In the genomic region with DNA sequence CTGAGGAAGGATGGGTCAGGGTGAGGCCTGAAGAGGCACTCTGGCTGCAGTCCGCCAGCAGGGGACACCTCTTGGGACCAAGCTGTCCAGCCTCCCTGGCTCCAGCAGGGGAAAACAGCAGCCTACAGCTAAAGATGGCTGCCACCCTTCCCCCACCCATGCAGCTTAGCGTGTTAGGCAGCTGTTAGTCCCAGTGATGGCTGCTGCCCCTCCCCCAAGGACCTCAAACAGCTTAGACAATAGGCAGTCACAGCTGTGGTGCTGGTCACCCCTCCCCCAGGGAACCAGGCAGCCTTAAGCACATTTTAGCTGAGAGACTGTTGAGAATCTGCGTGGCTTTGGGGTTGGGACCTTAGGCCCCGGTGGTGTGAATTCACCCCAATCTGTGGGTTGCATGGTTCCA, we compare ENCODE assay signal across 16 cellular contexts.
DNase-seq lines count a peak whose midpoint lies in the region; ATAC-seq, FAIRE-seq and TF ChIP-seq lines count a peak whose summit lies in the region.
"Had no signal": no experiment of that assay in that cellular context is flagged by ENCODE, and none has a peak within 500 bp of the region (broad histone marks: within the 10 kb centered on the region; RNA-seq: fewer than 3 reads in every experiment).

No MANE protein-coding gene starts in this region.

- WGBS in K562 (ENCODE audit: insufficient coverage, low coverage, missing lambda C conversion rate) = 0% methylated on average over 2 of the region's 4 CpGs
- no CpG with 5 or more reads among the region's 4 CpGs for WGBS in mesendoderm (ENCODE audit: extremely low coverage, insufficient coverage, low lambda C conversion rate)
- 50 to 72% (median 61%) methylated on average over 1 to 4 of the region's 4 CpGs for WGBS in heart left ventricle, 4 donors

- H3K4me3 ChIP-seq in Caco-2 (ENCODE audit: low read depth, low read length) (no peak overlapping the region), K562 (no peak overlapping the region), mesendoderm (ENCODE audit: low read length) (no peak overlapping the region), vagina (no peak overlapping the region), heart left ventricle (no peak overlapping the region)

- no peaks in the 10 kb centered on the region for H4K20me1 ChIP-seq in K562 (replicated peaks; ENCODE audit: control insufficient read depth, insufficient read depth, low read length)

- H3K79me2 ChIP-seq in K562 (ENCODE audit: control insufficient read depth, insufficient read depth, low read length) = no peaks in the 10 kb centered on the region
- H3K79me2 ChIP-seq in mesendoderm (ENCODE audit: control insufficient read depth, insufficient read depth, low read length) = no peaks in the 10 kb centered on the region

- intact Hi-C loops in Caco-2 (cut with micrococcal nuclease; ENCODE audit: unreplicated experiment) = no loop called here
- intact Hi-C loops in K562 (cut with micrococcal nuclease) = no loop called here
- intact Hi-C loops in vagina (cut with DNase I) = no loop called here
- intact Hi-C loops in heart left ventricle (cut with DNase I) = no loop called here

- H3K4me1 ChIP-seq in Caco-2 = no peaks in the 10 kb centered on the region
- no peaks in the 10 kb centered on the region for H3K4me1 ChIP-seq in K562 (replicated peaks in 1 of 2; ENCODE audit: control insufficient read depth in 2 of 2, insufficient read depth in 2 of 2, low read length in 2 of 2)
- peaks cover 7% of the 10 kb centered on the region for H3K4me1 ChIP-seq in mesendoderm (ENCODE audit: control insufficient read depth, low read depth, low read length)
- H3K4me1 ChIP-seq in vagina = no peaks in the 10 kb centered on the region
- H3K4me1 ChIP-seq in heart left ventricle = no peaks in the 10 kb centered on the region

- H3K9ac ChIP-seq in K562 (ENCODE audit: insufficient read depth in 1 of 2, low read depth in 2 of 2, low read length in 2 of 2) = no peak overlapping the region
- H3K9ac ChIP-seq in mesendoderm (ENCODE audit: low read length) = peak overlapping the region; percentile 0

- no peaks in the 10 kb centered on the region for H3K9me1 ChIP-seq in K562 (ENCODE audit: control insufficient read depth, insufficient read depth, low read length)

- ATAC-seq in K562 (peak; percentile 40; the same call in 2 of the 3 replicates), heart left ventricle (no peak)
- ATAC-seq: activated CD8-positive, alpha-beta T cell treated with anti-CD3 and anti-CD28 coated beads, Interleukin-2, amount 10 ng/mL, durations not matched to agents 7 days and 5 days; left cardiac atrium; natural killer cell; sciatic nerve had no signal

- peaks cover 8% of the 10 kb centered on the region for H3K27me3 Mint-ChIP-seq in Caco-2 (ENCODE audit: insufficient read depth, unreplicated experiment)
- H3K27me3 Mint-ChIP-seq: stimulated activated naive CD8-positive, alpha-beta T cell treated with anti-CD3 and anti-CD28 coated beads, Interleukin-15, Interleukin-2, amounts not matched to agents 100 ng/mL and 50 ng/mL, for 24 hours had no signal

- peak overlapping the region; percentile 59 for H3K56ac ChIP-seq in mesendoderm (ENCODE audit: low read length)

- H3K36me3 Mint-ChIP-seq in Caco-2 (ENCODE audit: insufficient read depth, unreplicated experiment) = no peaks in the 10 kb centered on the region

- H2BK15ac ChIP-seq in mesendoderm (replicated peaks; ENCODE audit: low read depth) = no peak overlapping the region

- H2AFZ ChIP-seq in K562 (ENCODE audit: low read depth, low read length) = no peak overlapping the region

- FAIRE-seq in K562 (lab: Jason Lieb, UNC) = no peak
- FAIRE-seq: TTC549 had no signal

- H3K4me2 ChIP-seq in K562 (ENCODE audit: insufficient read depth, low read length) (no peak overlapping the region), mesendoderm (ENCODE audit: low read length) (no peak overlapping the region)

- H2BK5ac ChIP-seq in mesendoderm (ENCODE audit: low read length) = peak overlapping the region; percentile 75

- no peaks in the 10 kb centered on the region for H3K79me1 ChIP-seq in mesendoderm (ENCODE audit: low read length)

- POLR2A ChIA-PET in Caco-2 (lab: Charles Lee) = no interaction called here
- POLR2A ChIA-PET in K562 (lab: Yijun Ruan, JAX) = no interaction called here

- H4K8ac ChIP-seq in mesendoderm (ENCODE audit: low read depth, low read length) = no peak overlapping the region

- TF ChIP-seq CTCF in Caco-2 (IDR thresholded peaks at IDR 0.05; ENCODE audit: insufficient read depth in 1 of 2, low read depth in 1 of 2, low read length in 1 of 2, severe bottlenecking in 1 of 2, unreplicated experiment in 1 of 2) = no peak
- no peak for TF ChIP-seq CTCF in K562 (IDR thresholded peaks at IDR 0.05 in 2 of 3, conservative IDR thresholded peaks at IDR 0.05 in 1 of 3; ENCODE audit: insufficient read depth in 2 of 3, low read depth in 1 of 3, low read length in 3 of 3)
- no peak for TF ChIP-seq CTCF in vagina (IDR thresholded peaks at IDR 0.05)
- TF ChIP-seq CTCF in heart left ventricle (IDR thresholded peaks at IDR 0.05) = no peak

- H3K36me3 ChIP-seq in Caco-2 (ENCODE audit: control insufficient read depth, insufficient read depth, low read length) = no peaks in the 10 kb centered on the region
- no peaks in the 10 kb centered on the region for H3K36me3 ChIP-seq in K562 (ENCODE audit: control insufficient read depth, insufficient read depth, low read length)
- H3K36me3 ChIP-seq in mesendoderm (ENCODE audit: control insufficient read depth, insufficient read depth, low read length) = no peaks in the 10 kb centered on the region
- no peaks in the 10 kb centered on the region for H3K36me3 ChIP-seq in vagina
- no peaks in the 10 kb centered on the region for H3K36me3 ChIP-seq in heart left ventricle

- TF ChIP-seq POLR2A in K562 (conservative IDR thresholded peaks at IDR 0.05) = no peak
- TF ChIP-seq POLR2A in vagina (IDR thresholded peaks at IDR 0.05) = no peak
- no peak for TF ChIP-seq POLR2A in heart left ventricle (IDR thresholded peaks at IDR 0.05)

- no peak for TF ChIP-seq EP300 in K562 (IDR thresholded peaks at IDR 0.05; ENCODE audit: low read length)

- no peak overlapping the region for H3K4me3 Mint-ChIP-seq in Caco-2 (ENCODE audit: unreplicated experiment)
- H3K4me3 Mint-ChIP-seq: activated CD8-positive, alpha-beta T cell treated with anti-CD3 and anti-CD28 coated beads, Interleukin-2, amount 10 ng/mL, durations not matched to agents 7 days and 5 days; natural killer cell; stimulated activated naive CD8-positive, alpha-beta T cell treated with anti-CD3 and anti-CD28 coated beads, Interleukin-15, Interleukin-2, amounts not matched to agents 100 ng/mL and 50 ng/mL, for 24 hours had no signal

- CTCF ChIA-PET in Caco-2 (lab: Charles Lee) (no interaction called here), K562 (lab: Yijun Ruan, JAX; ENCODE audit: low intra/inter-chr PET ratio) (no interaction called here)

- H3K18ac ChIP-seq in mesendoderm (ENCODE audit: low read length) = peak overlapping the region; percentile 45

- in situ Hi-C loops in K562 (cut with MboI) = no loop called here

- no peak overlapping the region for H4K5ac ChIP-seq in mesendoderm (ENCODE audit: low read length)

- DNase-seq in Caco-2 = peak; percentile 1 to 33
- peak; percentile 22 for DNase-seq in HT1080 (ENCODE audit: low read depth)
- peak in 1 of 4 experiments; percentile 5 for DNase-seq in K562 (ENCODE audit: extremely low read depth in 1 of 4, low spot score in 3 of 4)
- peak; percentile 97 for DNase-seq in mesendoderm
- no peak for DNase-seq in DMS114 treated with DMSO at 0.1 percent for 48 hours (lab: John Stamatoyannopoulos, UW; ENCODE audit: unreplicated experiment)
- no peak for DNase-seq in vagina (ENCODE audit: extremely low spot score in 2 of 2)
- DNase-seq in heart left ventricle = no peak
- DNase-seq in GM19238 (ENCODE audit: insufficient read length, low spot score) = no peak
- DNase-seq: activated CD8-positive, alpha-beta T cell treated with anti-CD3 and anti-CD28 coated beads, Interleukin-2, amount 10 ng/mL, durations not matched to agents 7 days and 5 days; activated gamma-delta T cell treated with Interleukin-2 at 50 U/mL for 16 hours; GDM1; left cardiac atrium; natural killer cell had no signal

- H3K23ac ChIP-seq in mesendoderm (ENCODE audit: low read length) = no peak overlapping the region

- H2BK120ac ChIP-seq in mesendoderm (ENCODE audit: low read depth, low read length) = peak overlapping the region; percentile 0

- no peak overlapping the region for H3K4ac ChIP-seq in mesendoderm (ENCODE audit: low read depth, low read length)

- no peaks in the 10 kb centered on the region for H3K9me3 Mint-ChIP-seq in Caco-2 (ENCODE audit: unreplicated experiment)

- H3K27ac ChIP-seq in K562 (ENCODE audit: extremely low read depth, low read depth, low read length) (no peak overlapping the region), mesendoderm (ENCODE audit: low read depth, low read length) (peak overlapping the region; percentile 16), vagina (no peak overlapping the region), heart left ventricle (no peak overlapping the region)

- H3K4me1 Mint-ChIP-seq in Caco-2 (ENCODE audit: low read depth, unreplicated experiment) = no peaks in the 10 kb centered on the region
- H3K4me1 Mint-ChIP-seq: natural killer cell had no signal

- H3K9me3 ChIP-seq in Caco-2 = no peaks in the 10 kb centered on the region
- no peaks in the 10 kb centered on the region for H3K9me3 ChIP-seq in K562 (replicated peaks; ENCODE audit: control insufficient read depth, insufficient read depth, low read depth, low read length)
- no peaks in the 10 kb centered on the region for H3K9me3 ChIP-seq in vagina
- no peaks in the 10 kb centered on the region for H3K9me3 ChIP-seq in heart left ventricle

- no peak overlapping the region for H2AK5ac ChIP-seq in mesendoderm (ENCODE audit: low read length)

- BruUV-seq in Caco-2 (replicated peaks; lab: Mats Ljungman, UMichigan) = no TSS peak
- BruUV-seq in K562 (replicated peaks; lab: Mats Ljungman, UMichigan) = no TSS peak

- TF ChIP-seq RAD21 in K562 (CRISPR knock-in tag; conservative IDR thresholded peaks at IDR 0.05 in 1 of 2, IDR thresholded peaks at IDR 0.05 in 1 of 2) = no peak

- no peaks in the 10 kb centered on the region for H3K27me3 ChIP-seq in Caco-2 (replicated peaks; ENCODE audit: control insufficient read depth, insufficient read depth, low read length)
- no peaks in the 10 kb centered on the region for H3K27me3 ChIP-seq in K562 (ENCODE audit: control insufficient read depth in 2 of 2, insufficient read depth in 2 of 2, low read length in 2 of 2)
- H3K27me3 ChIP-seq in mesendoderm (ENCODE audit: insufficient read depth, low read length, poor library complexity) = no peaks in the 10 kb centered on the region
- no peaks in the 10 kb centered on the region for H3K27me3 ChIP-seq in vagina
- no peaks in the 10 kb centered on the region for H3K27me3 ChIP-seq in heart left ventricle

- no peak overlapping the region for H3K27ac Mint-ChIP-seq in Caco-2 (ENCODE audit: unreplicated experiment)
- H3K27ac Mint-ChIP-seq: activated CD8-positive, alpha-beta T cell treated with anti-CD3 and anti-CD28 coated beads, Interleukin-2, amount 10 ng/mL, durations not matched to agents 7 days and 5 days; natural killer cell; stimulated activated naive CD8-positive, alpha-beta T cell treated with anti-CD3 and anti-CD28 coated beads, Interleukin-15, Interleukin-2, amounts not matched to agents 100 ng/mL and 50 ng/mL, for 24 hours had no signal

TF ChIP-seq in K562, 482 proteins besides CTCF, POLR2A, EP300 and RAD21 (continues in another document):
- no peak for TF ChIP-seq TCF3 (CRISPR knock-in tag; IDR thresholded peaks at IDR 0.05)

Comparison
In these comparisons a context has a peak if more than half of its experiments do, and no peak if none do; other contexts are left out.
1. DNase-seq: peak in Caco-2 (2 of 2), HT1080 (single experiment) and mesendoderm (single experiment); none in DMS114 treated with DMSO at 0.1 percent for 48 hours (single experiment), vagina (0 of 2), heart left ventricle (0 of 5) and GM19238 (single experiment).